2 cellular contexts compared by ENCODE assay signal in the genomic region with DNA sequence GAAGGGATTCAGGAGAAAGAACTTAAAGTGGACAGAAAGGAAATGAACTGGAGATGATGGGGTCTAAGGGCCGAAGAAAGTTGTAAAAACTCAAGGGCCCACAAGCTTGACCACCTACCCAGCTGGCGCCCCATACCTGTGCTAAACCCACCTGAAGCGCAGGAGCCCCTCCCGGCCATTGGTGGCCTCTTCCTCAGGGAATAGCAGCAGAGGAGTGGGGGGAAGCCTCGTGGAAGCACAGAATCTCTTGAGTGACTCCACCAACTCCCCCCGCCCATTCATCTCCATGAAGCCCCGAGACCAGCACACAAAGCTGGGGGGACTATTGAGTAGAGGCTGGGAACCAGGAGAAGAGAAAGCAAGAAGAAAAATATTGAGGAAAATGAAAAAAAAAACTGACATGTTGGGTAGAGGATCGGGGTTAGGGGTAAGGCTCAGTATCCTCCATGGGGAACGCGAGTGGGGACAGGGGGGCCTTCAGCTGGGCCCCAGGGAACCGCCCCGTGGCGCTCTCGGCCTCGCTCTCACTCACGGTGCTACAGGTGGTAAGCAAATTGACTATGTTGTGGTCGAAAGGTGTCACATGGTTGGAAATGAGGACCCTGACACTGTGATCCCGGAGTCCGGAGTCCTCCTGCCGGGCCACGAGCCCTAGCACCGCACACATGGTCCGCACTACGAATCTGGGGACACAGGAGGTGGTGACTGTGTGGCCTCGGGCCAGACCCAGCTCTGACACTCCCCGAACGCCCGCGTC.
A peak's percentile ranks its signal among the peaks of the same experiment; 100 is the strongest.
TF ChIP-seq lines count a peak whose summit lies in the region.

No MANE protein-coding gene starts in this region.

TF ChIP-seq in GM12878, 131 proteins besides CTCF, POLR2A, EP300 and RAD21:
- TF ChIP-seq WRNIP1 (IDR thresholded peaks at IDR 0.05; ENCODE audit: borderline replicate concordance, low read depth, low read length) (no peak), POLR2AphosphoS5 (IDR thresholded peaks at IDR 0.05; ENCODE audit: low read length) (0 out of 2 replicates have a peak, but pooled peaks have one; percentile 3), SMAD5 (IDR thresholded peaks at IDR 0.05; ENCODE audit: low read depth) (no peak)
- TF ChIP-seq, protein P1, sequence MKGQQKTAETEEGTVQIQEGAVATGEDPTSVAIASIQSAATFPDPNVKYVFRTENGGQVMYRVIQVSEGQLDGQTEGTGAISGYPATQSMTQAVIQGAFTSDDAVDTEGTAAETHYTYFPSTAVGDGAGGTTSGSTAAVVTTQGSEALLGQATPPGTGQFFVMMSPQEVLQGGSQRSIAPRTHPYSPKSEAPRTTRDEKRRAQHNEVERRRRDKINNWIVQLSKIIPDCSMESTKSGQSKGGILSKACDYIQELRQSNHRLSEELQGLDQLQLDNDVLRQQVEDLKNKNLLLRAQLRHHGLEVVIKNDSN (IDR thresholded peaks at IDR 0.05; ENCODE audit: borderline replicate concordance, extremely low read length, insufficient read depth, low read depth, low read length) = peak; percentile 34

TF ChIP-seq in liver, 16 proteins besides CTCF, POLR2A, EP300 and RAD21:
- TF ChIP-seq, protein P2, sequence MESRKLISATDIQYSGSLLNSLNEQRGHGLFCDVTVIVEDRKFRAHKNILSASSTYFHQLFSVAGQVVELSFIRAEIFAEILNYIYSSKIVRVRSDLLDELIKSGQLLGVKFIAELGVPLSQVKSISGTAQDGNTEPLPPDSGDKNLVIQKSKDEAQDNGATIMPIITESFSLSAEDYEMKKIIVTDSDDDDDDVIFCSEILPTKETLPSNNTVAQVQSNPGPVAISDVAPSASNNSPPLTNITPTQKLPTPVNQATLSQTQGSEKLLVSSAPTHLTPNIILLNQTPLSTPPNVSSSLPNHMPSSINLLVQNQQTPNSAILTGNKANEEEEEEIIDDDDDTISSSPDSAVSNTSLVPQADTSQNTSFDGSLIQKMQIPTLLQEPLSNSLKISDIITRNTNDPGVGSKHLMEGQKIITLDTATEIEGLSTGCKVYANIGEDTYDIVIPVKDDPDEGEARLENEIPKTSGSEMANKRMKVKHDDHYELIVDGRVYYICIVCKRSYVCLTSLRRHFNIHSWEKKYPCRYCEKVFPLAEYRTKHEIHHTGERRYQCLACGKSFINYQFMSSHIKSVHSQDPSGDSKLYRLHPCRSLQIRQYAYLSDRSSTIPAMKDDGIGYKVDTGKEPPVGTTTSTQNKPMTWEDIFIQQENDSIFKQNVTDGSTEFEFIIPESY (IDR thresholded peaks at IDR 0.05) = no peak
- TF ChIP-seq, protein P3, sequence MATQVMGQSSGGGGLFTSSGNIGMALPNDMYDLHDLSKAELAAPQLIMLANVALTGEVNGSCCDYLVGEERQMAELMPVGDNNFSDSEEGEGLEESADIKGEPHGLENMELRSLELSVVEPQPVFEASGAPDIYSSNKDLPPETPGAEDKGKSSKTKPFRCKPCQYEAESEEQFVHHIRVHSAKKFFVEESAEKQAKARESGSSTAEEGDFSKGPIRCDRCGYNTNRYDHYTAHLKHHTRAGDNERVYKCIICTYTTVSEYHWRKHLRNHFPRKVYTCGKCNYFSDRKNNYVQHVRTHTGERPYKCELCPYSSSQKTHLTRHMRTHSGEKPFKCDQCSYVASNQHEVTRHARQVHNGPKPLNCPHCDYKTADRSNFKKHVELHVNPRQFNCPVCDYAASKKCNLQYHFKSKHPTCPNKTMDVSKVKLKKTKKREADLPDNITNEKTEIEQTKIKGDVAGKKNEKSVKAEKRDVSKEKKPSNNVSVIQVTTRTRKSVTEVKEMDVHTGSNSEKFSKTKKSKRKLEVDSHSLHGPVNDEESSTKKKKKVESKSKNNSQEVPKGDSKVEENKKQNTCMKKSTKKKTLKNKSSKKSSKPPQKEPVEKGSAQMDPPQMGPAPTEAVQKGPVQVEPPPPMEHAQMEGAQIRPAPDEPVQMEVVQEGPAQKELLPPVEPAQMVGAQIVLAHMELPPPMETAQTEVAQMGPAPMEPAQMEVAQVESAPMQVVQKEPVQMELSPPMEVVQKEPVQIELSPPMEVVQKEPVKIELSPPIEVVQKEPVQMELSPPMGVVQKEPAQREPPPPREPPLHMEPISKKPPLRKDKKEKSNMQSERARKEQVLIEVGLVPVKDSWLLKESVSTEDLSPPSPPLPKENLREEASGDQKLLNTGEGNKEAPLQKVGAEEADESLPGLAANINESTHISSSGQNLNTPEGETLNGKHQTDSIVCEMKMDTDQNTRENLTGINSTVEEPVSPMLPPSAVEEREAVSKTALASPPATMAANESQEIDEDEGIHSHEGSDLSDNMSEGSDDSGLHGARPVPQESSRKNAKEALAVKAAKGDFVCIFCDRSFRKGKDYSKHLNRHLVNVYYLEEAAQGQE (IDR thresholded peaks at IDR 0.05) = no peak
- TF ChIP-seq JUND (IDR thresholded peaks at IDR 0.05) (no peak), HNF4A (conservative IDR thresholded peaks at IDR 0.05) (peak; percentile 38 to 61)
